In genomic region chr10:101972761-101973160, GRCh38 we compare ENCODE assay signal across 2 cellular contexts.
TF ChIP-seq lines count a peak whose summit lies in the region.

No MANE protein-coding gene starts in this region.

TF ChIP-seq in SK-N-SH, 30 proteins besides CTCF, POLR2A, EP300 and RAD21 (continued from another document):
- TF ChIP-seq, protein P1, sequence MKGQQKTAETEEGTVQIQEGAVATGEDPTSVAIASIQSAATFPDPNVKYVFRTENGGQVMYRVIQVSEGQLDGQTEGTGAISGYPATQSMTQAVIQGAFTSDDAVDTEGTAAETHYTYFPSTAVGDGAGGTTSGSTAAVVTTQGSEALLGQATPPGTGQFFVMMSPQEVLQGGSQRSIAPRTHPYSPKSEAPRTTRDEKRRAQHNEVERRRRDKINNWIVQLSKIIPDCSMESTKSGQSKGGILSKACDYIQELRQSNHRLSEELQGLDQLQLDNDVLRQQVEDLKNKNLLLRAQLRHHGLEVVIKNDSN (IDR thresholded peaks at IDR 0.05; ENCODE audit: borderline replicate concordance, low read depth) = no peak
- TF ChIP-seq MAX (IDR thresholded peaks at IDR 0.05; ENCODE audit: low read depth) = no peak
- TF ChIP-seq FOSL2 (IDR thresholded peaks at IDR 0.05; ENCODE audit: borderline replicate concordance, low read depth) = peak; percentile 10; the same call in 1 of the 2 replicates
- no peak for TF ChIP-seq SMC3 (IDR thresholded peaks at IDR 0.05; ENCODE audit: low read depth, low read length)
- TF ChIP-seq, protein P2, sequence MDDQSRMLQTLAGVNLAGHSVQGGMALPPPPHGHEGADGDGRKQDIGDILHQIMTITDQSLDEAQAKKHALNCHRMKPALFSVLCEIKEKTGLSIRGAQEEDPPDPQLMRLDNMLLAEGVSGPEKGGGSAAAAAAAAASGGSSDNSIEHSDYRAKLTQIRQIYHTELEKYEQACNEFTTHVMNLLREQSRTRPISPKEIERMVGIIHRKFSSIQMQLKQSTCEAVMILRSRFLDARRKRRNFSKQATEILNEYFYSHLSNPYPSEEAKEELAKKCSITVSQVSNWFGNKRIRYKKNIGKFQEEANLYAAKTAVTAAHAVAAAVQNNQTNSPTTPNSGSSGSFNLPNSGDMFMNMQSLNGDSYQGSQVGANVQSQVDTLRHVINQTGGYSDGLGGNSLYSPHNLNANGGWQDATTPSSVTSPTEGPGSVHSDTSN (IDR thresholded peaks at IDR 0.05) = no peak

TF ChIP-seq in SK-N-SH treated with all-trans-retinoic acid at 6 μM for 48 hours, 23 proteins besides CTCF, POLR2A, EP300 and RAD21 (continued from another document):
- TF ChIP-seq POU6F1 (CRISPR knock-in tag; IDR thresholded peaks at IDR 0.05; ENCODE audit: borderline replicate concordance, low read depth) (no peak), ZFP3 (CRISPR knock-in tag; IDR thresholded peaks at IDR 0.05) (no peak), CREB5 (CRISPR knock-in tag; IDR thresholded peaks at IDR 0.05; ENCODE audit: low read depth) (no peak), PATZ1 (CRISPR knock-in tag; IDR thresholded peaks at IDR 0.05; ENCODE audit: borderline replicate concordance) (no peak), ZFP30 (CRISPR knock-in tag; IDR thresholded peaks at IDR 0.05) (no peak), BACH2 (CRISPR knock-in tag; IDR thresholded peaks at IDR 0.05; ENCODE audit: borderline replicate concordance) (no peak), ARNTL (CRISPR knock-in tag; IDR thresholded peaks at IDR 0.05; ENCODE audit: borderline replicate concordance, low read depth) (no peak)
- TF ChIP-seq, protein P3, sequence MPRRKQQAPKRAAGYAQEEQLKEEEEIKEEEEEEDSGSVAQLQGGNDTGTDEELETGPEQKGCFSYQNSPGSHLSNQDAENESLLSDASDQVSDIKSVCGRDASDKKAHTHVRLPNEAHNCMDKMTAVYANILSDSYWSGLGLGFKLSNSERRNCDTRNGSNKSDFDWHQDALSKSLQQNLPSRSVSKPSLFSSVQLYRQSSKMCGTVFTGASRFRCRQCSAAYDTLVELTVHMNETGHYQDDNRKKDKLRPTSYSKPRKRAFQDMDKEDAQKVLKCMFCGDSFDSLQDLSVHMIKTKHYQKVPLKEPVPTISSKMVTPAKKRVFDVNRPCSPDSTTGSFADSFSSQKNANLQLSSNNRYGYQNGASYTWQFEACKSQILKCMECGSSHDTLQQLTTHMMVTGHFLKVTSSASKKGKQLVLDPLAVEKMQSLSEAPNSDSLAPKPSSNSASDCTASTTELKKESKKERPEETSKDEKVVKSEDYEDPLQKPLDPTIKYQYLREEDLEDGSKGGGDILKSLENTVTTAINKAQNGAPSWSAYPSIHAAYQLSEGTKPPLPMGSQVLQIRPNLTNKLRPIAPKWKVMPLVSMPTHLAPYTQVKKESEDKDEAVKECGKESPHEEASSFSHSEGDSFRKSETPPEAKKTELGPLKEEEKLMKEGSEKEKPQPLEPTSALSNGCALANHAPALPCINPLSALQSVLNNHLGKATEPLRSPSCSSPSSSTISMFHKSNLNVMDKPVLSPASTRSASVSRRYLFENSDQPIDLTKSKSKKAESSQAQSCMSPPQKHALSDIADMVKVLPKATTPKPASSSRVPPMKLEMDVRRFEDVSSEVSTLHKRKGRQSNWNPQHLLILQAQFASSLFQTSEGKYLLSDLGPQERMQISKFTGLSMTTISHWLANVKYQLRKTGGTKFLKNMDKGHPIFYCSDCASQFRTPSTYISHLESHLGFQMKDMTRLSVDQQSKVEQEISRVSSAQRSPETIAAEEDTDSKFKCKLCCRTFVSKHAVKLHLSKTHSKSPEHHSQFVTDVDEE (CRISPR knock-in tag; IDR thresholded peaks at IDR 0.05) = no peak
